Comparison of ENCODE assay signal across 1 cellular context in genomic region chr16:4327782-4328579, GRCh38.
TF ChIP-seq lines count a peak whose summit lies in the region.

No MANE protein-coding gene starts in this region.

TF ChIP-seq in H1, 55 proteins besides CTCF, POLR2A, EP300 and RAD21:
- no peak for TF ChIP-seq CTBP2 (IDR thresholded peaks at IDR 0.05; ENCODE audit: borderline replicate concordance, insufficient read depth, insufficient read length, low read length)
- TF ChIP-seq TEAD4 (IDR thresholded peaks at IDR 0.05; ENCODE audit: low read depth, low read length): no peak
- TF ChIP-seq USF2 (IDR thresholded peaks at IDR 0.05; ENCODE audit: low read length): no peak
- TF ChIP-seq SRF (IDR thresholded peaks at IDR 0.05; ENCODE audit: low read depth, low read length): no peak
- TF ChIP-seq SAP30 (IDR thresholded peaks at IDR 0.05; ENCODE audit: insufficient read depth, insufficient replicate concordance, low read length): no peak
- TF ChIP-seq CEBPB (IDR thresholded peaks at IDR 0.05; ENCODE audit: low read depth, low read length): no peak
- no peak for TF ChIP-seq RFX5 (IDR thresholded peaks at IDR 0.05; ENCODE audit: borderline replicate concordance, low read depth, low read length)
- no peak for TF ChIP-seq NRF1 (IDR thresholded peaks at IDR 0.05; ENCODE audit: low read depth, low read length)
- no peak for TF ChIP-seq HDAC6 (IDR thresholded peaks at IDR 0.05; ENCODE audit: low read depth, low read length)
- no peak for TF ChIP-seq PHF8 (conservative IDR thresholded peaks at IDR 0.05; ENCODE audit: low read depth, low read length)
- no peak for TF ChIP-seq RNF2 (IDR thresholded peaks at IDR 0.05; ENCODE audit: borderline replicate concordance, low read depth, low read length, missing control alignments, poor library complexity, severe bottlenecking)
- TF ChIP-seq NANOG (IDR thresholded peaks at IDR 0.05; ENCODE audit: insufficient read depth, low read depth, low read length, poor library complexity, severe bottlenecking): no peak
- TF ChIP-seq, protein P1, sequence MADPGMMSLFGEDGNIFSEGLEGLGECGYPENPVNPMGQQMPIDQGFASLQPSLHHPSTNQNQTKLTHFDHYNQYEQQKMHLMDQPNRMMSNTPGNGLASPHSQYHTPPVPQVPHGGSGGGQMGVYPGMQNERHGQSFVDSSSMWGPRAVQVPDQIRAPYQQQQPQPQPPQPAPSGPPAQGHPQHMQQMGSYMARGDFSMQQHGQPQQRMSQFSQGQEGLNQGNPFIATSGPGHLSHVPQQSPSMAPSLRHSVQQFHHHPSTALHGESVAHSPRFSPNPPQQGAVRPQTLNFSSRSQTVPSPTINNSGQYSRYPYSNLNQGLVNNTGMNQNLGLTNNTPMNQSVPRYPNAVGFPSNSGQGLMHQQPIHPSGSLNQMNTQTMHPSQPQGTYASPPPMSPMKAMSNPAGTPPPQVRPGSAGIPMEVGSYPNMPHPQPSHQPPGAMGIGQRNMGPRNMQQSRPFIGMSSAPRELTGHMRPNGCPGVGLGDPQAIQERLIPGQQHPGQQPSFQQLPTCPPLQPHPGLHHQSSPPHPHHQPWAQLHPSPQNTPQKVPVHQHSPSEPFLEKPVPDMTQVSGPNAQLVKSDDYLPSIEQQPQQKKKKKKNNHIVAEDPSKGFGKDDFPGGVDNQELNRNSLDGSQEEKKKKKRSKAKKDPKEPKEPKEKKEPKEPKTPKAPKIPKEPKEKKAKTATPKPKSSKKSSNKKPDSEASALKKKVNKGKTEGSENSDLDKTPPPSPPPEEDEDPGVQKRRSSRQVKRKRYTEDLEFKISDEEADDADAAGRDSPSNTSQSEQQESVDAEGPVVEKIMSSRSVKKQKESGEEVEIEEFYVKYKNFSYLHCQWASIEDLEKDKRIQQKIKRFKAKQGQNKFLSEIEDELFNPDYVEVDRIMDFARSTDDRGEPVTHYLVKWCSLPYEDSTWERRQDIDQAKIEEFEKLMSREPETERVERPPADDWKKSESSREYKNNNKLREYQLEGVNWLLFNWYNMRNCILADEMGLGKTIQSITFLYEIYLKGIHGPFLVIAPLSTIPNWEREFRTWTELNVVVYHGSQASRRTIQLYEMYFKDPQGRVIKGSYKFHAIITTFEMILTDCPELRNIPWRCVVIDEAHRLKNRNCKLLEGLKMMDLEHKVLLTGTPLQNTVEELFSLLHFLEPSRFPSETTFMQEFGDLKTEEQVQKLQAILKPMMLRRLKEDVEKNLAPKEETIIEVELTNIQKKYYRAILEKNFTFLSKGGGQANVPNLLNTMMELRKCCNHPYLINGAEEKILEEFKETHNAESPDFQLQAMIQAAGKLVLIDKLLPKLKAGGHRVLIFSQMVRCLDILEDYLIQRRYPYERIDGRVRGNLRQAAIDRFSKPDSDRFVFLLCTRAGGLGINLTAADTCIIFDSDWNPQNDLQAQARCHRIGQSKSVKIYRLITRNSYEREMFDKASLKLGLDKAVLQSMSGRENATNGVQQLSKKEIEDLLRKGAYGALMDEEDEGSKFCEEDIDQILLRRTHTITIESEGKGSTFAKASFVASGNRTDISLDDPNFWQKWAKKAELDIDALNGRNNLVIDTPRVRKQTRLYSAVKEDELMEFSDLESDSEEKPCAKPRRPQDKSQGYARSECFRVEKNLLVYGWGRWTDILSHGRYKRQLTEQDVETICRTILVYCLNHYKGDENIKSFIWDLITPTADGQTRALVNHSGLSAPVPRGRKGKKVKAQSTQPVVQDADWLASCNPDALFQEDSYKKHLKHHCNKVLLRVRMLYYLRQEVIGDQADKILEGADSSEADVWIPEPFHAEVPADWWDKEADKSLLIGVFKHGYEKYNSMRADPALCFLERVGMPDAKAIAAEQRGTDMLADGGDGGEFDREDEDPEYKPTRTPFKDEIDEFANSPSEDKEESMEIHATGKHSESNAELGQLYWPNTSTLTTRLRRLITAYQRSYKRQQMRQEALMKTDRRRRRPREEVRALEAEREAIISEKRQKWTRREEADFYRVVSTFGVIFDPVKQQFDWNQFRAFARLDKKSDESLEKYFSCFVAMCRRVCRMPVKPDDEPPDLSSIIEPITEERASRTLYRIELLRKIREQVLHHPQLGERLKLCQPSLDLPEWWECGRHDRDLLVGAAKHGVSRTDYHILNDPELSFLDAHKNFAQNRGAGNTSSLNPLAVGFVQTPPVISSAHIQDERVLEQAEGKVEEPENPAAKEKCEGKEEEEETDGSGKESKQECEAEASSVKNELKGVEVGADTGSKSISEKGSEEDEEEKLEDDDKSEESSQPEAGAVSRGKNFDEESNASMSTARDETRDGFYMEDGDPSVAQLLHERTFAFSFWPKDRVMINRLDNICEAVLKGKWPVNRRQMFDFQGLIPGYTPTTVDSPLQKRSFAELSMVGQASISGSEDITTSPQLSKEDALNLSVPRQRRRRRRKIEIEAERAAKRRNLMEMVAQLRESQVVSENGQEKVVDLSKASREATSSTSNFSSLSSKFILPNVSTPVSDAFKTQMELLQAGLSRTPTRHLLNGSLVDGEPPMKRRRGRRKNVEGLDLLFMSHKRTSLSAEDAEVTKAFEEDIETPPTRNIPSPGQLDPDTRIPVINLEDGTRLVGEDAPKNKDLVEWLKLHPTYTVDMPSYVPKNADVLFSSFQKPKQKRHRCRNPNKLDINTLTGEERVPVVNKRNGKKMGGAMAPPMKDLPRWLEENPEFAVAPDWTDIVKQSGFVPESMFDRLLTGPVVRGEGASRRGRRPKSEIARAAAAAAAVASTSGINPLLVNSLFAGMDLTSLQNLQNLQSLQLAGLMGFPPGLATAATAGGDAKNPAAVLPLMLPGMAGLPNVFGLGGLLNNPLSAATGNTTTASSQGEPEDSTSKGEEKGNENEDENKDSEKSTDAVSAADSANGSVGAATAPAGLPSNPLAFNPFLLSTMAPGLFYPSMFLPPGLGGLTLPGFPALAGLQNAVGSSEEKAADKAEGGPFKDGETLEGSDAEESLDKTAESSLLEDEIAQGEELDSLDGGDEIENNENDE (IDR thresholded peaks at IDR 0.05; ENCODE audit: insufficient replicate concordance, low read length): no peak
- peak; percentile 54; the same call in 1 of the 2 replicates for TF ChIP-seq TBP (IDR thresholded peaks at IDR 0.05; ENCODE audit: low read depth, low read length)
- 0 out of 2 replicates have a peak, but pooled peaks have one; percentile 16 for TF ChIP-seq KDM1A (IDR thresholded peaks at IDR 0.05; ENCODE audit: borderline replicate concordance, low read length)
- no peak for TF ChIP-seq ATF2 (IDR thresholded peaks at IDR 0.05; ENCODE audit: low read length)
- no peak for TF ChIP-seq SP4 (IDR thresholded peaks at IDR 0.05; ENCODE audit: low read length)
- no peak for TF ChIP-seq KDM5A (IDR thresholded peaks at IDR 0.05; ENCODE audit: low read length)
- no peak for TF ChIP-seq POU5F1 (IDR thresholded peaks at IDR 0.05; ENCODE audit: low read depth, low read length)
- no peak for TF ChIP-seq CHD2 (IDR thresholded peaks at IDR 0.05; ENCODE audit: low read length)
- TF ChIP-seq SP1 (IDR thresholded peaks at IDR 0.05; ENCODE audit: low read depth, low read length): no peak
- TF ChIP-seq JUND (IDR thresholded peaks at IDR 0.05; ENCODE audit: low read length): no peak
- no peak for TF ChIP-seq E2F6 (IDR thresholded peaks at IDR 0.05)
- peak; percentile 51 for TF ChIP-seq TAF1 (IDR thresholded peaks at IDR 0.05; ENCODE audit: low read depth, low read length)
- no peak for TF ChIP-seq JUN (IDR thresholded peaks at IDR 0.05; ENCODE audit: low read depth, low read length)
- TF ChIP-seq SIX5 (IDR thresholded peaks at IDR 0.05; ENCODE audit: low read depth, low read length): no peak
- TF ChIP-seq CREB1 (IDR thresholded peaks at IDR 0.05): no peak
- TF ChIP-seq SP2 (IDR thresholded peaks at IDR 0.05; ENCODE audit: low read length): no peak
- no peak for TF ChIP-seq RBBP5 (IDR thresholded peaks at IDR 0.05; ENCODE audit: borderline replicate concordance, low read depth, low read length)
- TF ChIP-seq BRCA1 (IDR thresholded peaks at IDR 0.05; ENCODE audit: low read depth, low read length): no peak
- TF ChIP-seq TAF7 (optimal IDR thresholded peaks at IDR 0.05; ENCODE audit: borderline replicate concordance, low read depth, low read length): peak; percentile 22
- TF ChIP-seq CHD1 (IDR thresholded peaks at IDR 0.05; ENCODE audit: low read depth, low read length): no peak
- TF ChIP-seq HDAC2 (IDR thresholded peaks at IDR 0.05; ENCODE audit: borderline replicate concordance in 1 of 2, low read depth in 2 of 2, low read length in 2 of 2): 0 out of 4 replicates have a peak, but pooled peaks of 1 of the 2 experiments have one; percentile 41
- no peak for TF ChIP-seq BACH1 (IDR thresholded peaks at IDR 0.05; ENCODE audit: low read length)
- TF ChIP-seq, protein P2, sequence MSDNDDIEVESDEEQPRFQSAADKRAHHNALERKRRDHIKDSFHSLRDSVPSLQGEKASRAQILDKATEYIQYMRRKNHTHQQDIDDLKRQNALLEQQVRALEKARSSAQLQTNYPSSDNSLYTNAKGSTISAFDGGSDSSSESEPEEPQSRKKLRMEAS (IDR thresholded peaks at IDR 0.05): no peak
- no peak for TF ChIP-seq YY1 (IDR thresholded peaks at IDR 0.05; ENCODE audit: low read depth, low read length)
- no peak for TF ChIP-seq GTF2F1 (IDR thresholded peaks at IDR 0.05; ENCODE audit: borderline replicate concordance, low read depth, low read length)
- no peak for TF ChIP-seq BCL11A (IDR thresholded peaks at IDR 0.05; ENCODE audit: low read depth in 2 of 2, low read length in 2 of 2)
- no peak for TF ChIP-seq SIRT6 (IDR thresholded peaks at IDR 0.05; ENCODE audit: low read length)
- no peak for TF ChIP-seq CBX8 (IDR thresholded peaks at IDR 0.05; ENCODE audit: borderline replicate concordance, low read depth, low read length)
- TF ChIP-seq POLR2AphosphoS5 (IDR thresholded peaks at IDR 0.05; ENCODE audit: low read depth, low read length): no peak
- no peak for TF ChIP-seq TCF12 (IDR thresholded peaks at IDR 0.05; ENCODE audit: low read depth, low read length)
- TF ChIP-seq GABPA (IDR thresholded peaks at IDR 0.05; ENCODE audit: borderline replicate concordance, insufficient read depth, low read length): peak; percentile 48; the same call in 1 of the 2 replicates
- TF ChIP-seq FOSL1 (IDR thresholded peaks at IDR 0.05; ENCODE audit: insufficient read depth, low read depth, low read length): no peak
- TF ChIP-seq SIN3A (conservative IDR thresholded peaks at IDR 0.05 in 1 of 2, IDR thresholded peaks at IDR 0.05 in 1 of 2; ENCODE audit: low read depth in 1 of 2, low read length in 2 of 2): no peak; a peak in 1 of 4 replicates
- no peak for TF ChIP-seq ZNF274 (IDR thresholded peaks at IDR 0.05; ENCODE audit: borderline replicate concordance, extremely low read depth, low read length)
- no peak for TF ChIP-seq RXRA (IDR thresholded peaks at IDR 0.05; ENCODE audit: insufficient read depth, low read depth, low read length)
- TF ChIP-seq EGR1 (IDR thresholded peaks at IDR 0.05; ENCODE audit: borderline replicate concordance, low read depth, low read length): peak; percentile 23; the same call in 1 of the 2 replicates
- peak; percentile 52 for TF ChIP-seq KDM4A (IDR thresholded peaks at IDR 0.05; ENCODE audit: low read depth, low read length, severe bottlenecking)
- TF ChIP-seq MAFK (IDR thresholded peaks at IDR 0.05; ENCODE audit: low read depth, low read length): no peak
- no peak for TF ChIP-seq CBX5 (IDR thresholded peaks at IDR 0.05; ENCODE audit: low read depth, low read length)
- no peak for TF ChIP-seq EZH2 (IDR thresholded peaks at IDR 0.05; ENCODE audit: low read depth, low read length, severe bottlenecking)
- peak; percentile 48 for TF ChIP-seq ASH2L (IDR thresholded peaks at IDR 0.05; ENCODE audit: low read length)
- no peak for TF ChIP-seq ATF3 (IDR thresholded peaks at IDR 0.05; ENCODE audit: insufficient read depth, low read depth, low read length)
- TF ChIP-seq SUZ12 (IDR thresholded peaks at IDR 0.05; ENCODE audit: low read length): no peak
